In the genomic region with DNA sequence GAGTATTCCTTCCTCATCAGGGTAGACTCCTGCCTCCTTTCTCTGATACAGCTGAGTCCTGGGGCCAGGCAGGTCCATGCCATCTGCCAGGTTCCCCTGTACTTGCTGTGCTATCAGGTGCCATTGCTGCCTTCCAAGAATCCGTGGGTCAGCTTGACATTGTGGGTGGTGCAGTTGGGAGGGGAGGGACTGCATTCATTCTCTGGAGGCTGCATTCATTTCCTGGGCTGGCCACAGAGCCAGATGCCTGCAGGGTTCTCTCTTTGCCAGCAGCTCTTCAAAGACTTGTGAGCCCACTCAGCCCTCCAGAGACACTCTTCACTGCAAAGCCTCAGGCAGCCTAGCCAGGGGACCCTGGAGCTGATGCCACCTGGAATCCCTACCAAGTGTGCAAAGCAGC, we compare ENCODE assay signal across 17 cellular contexts. TPM values are rescaled to one million over a fixed set of nuclear protein-coding genes. Genes with fewer than 3 reads are reported as not detected.
A peak's percentile ranks its signal among the peaks of the same experiment; 100 is the strongest.
DNase-seq lines count a peak whose midpoint lies in the region; ATAC-seq and TF ChIP-seq lines count a peak whose summit lies in the region.
"Had no signal": no experiment of that assay in that cellular context is flagged by ENCODE, and none has a peak within 500 bp of the region (broad histone marks: within the 10 kb centered on the region; RNA-seq: fewer than 3 reads in every experiment).

No MANE protein-coding gene starts in this region.

- intact Hi-C loops in IMR-90 (cut with micrococcal nuclease): no loop called here

- H3K9ac ChIP-seq in IMR-90 (ENCODE audit: low read depth, low read length): peak overlapping the region; percentile 69; the same call in 1 of the 2 replicates
- H3K9ac ChIP-seq: KMS-11 had no signal

- H3K27ac ChIP-seq in IMR-90 (ENCODE audit: insufficient read depth, low read length): peak overlapping the region; percentile 67
- H3K27ac ChIP-seq: dorsolateral prefrontal cortex, KMS-11 had no signal

- peak overlapping the region; percentile 89 for H3K18ac ChIP-seq in IMR-90 (ENCODE audit: low read depth, low read length)

- H3K36me3 ChIP-seq in IMR-90 (ENCODE audit: control insufficient read depth, insufficient read depth, low read length): no peaks in the 10 kb centered on the region
- H3K36me3 ChIP-seq: BE2C had no signal

- no peaks in the 10 kb centered on the region for H4K20me1 ChIP-seq in IMR-90 (ENCODE audit: insufficient read depth, low read length)

- peak overlapping the region; percentile 75; the same call in 1 of the 2 replicates for H4K5ac ChIP-seq in IMR-90 (ENCODE audit: low read depth, low read length)

- peaks cover 33% of the 10 kb centered on the region for H3K4me1 ChIP-seq in IMR-90 (ENCODE audit: control insufficient read depth, insufficient read depth, low read length)
- H3K4me1 ChIP-seq: BE2C had no signal

- dilution Hi-C loops in IMR-90 (cut with HindIII; ENCODE audit: low sequenced_read_pairs, unreplicated experiment): no loop called here

- H3K56ac ChIP-seq in IMR-90 (ENCODE audit: extremely low read depth, insufficient read depth, low read length): peak overlapping the region; percentile 42; the same call in 1 of the 2 replicates

- no TSS peak for BruUV-seq in IMR-90 (replicated peaks; lab: Mats Ljungman, UMichigan)

- H3K4me2 ChIP-seq in IMR-90 (ENCODE audit: low read depth, low read length): peak overlapping the region; percentile 56; the same call in 1 of the 2 replicates
- H3K4me2 ChIP-seq: KMS-11 had no signal

- H4K91ac ChIP-seq in IMR-90 (ENCODE audit: insufficient read depth, low read depth, low read length): peak overlapping the region; percentile 95

- H3K4me3 ChIP-seq in IMR-90 (ENCODE audit: insufficient read depth, low read depth, low read length): no peak overlapping the region
- H3K4me3 ChIP-seq: dorsolateral prefrontal cortex had no signal

- ATAC-seq in IMR-90 (ENCODE audit: low read depth): peak; percentile 4; the same call in 1 of the 2 replicates
- ATAC-seq: activated T-helper 17 cell treated with anti-CD3 and anti-CD28 coated beads, Interleukin-2, amount 50 U/mL, for 72 hours had no signal

- peak overlapping the region; percentile 82 for H3K23ac ChIP-seq in IMR-90 (ENCODE audit: low read depth, low read length)

- no peaks in the 10 kb centered on the region for H3K9me3 ChIP-seq in IMR-90 (ENCODE audit: control insufficient read depth, insufficient read depth, low read length)
- H3K9me3 ChIP-seq: BE2C had no signal

- no peak for TF ChIP-seq CTCF in IMR-90 (conservative IDR thresholded peaks at IDR 0.05; ENCODE audit: low read depth, low read length)

- no CpG with 5 or more reads among the region's 1 CpG for WGBS in IMR-90 (ENCODE audit: extremely low coverage in 2 of 2, insufficient read length in 1 of 2), 2 experiments

- CTCF ChIA-PET in IMR-90 (lab: Yijun Ruan, JAX): interaction anchor here (0.8 kb wide), 1 partner anchor 146 kb away, joined by 3 read pairs; no protein-coding TSS in a partner anchor

- H2AFZ ChIP-seq in IMR-90 (replicated peaks; ENCODE audit: low read length, poor library complexity): peak overlapping the region; percentile 46

- peak overlapping the region; percentile 76 for H2BK5ac ChIP-seq in IMR-90 (ENCODE audit: low read depth, low read length, poor library complexity, severe bottlenecking)

- no peaks in the 10 kb centered on the region for H3K27me3 ChIP-seq in IMR-90 (ENCODE audit: control insufficient read depth, insufficient read depth, low read length)
- H3K27me3 ChIP-seq: BE2C had no signal

- no peak for TF ChIP-seq RAD21 in IMR-90 (IDR thresholded peaks at IDR 0.05; ENCODE audit: low read length)

- H2AK5ac ChIP-seq in IMR-90 (ENCODE audit: low read depth, low read length): peak overlapping the region; percentile 91

- H3K4ac ChIP-seq in IMR-90 (ENCODE audit: low read depth, low read length): peak overlapping the region; percentile 96

- TF ChIP-seq POLR2A in IMR-90 (IDR thresholded peaks at IDR 0.05; ENCODE audit: low read depth, low read length): no peak

- peak; percentile 61 for DNase-seq in DMS 273 treated with DMSO at 0.1 percent for 48 hours (lab: John Stamatoyannopoulos, UW)
- no peak for DNase-seq in IMR-90
- peak; percentile 17 for DNase-seq in T1000 (lab: John Stamatoyannopoulos, UW)
- peak; percentile 83 for DNase-seq in myocyte (ENCODE audit: low read depth)
- DNase-seq in stimulated activated CD4-positive, alpha-beta T cell treated with anti-CD3 and anti-CD28 coated beads, Interleukin-12 subunit alpha, Interleukin-12 subunit beta, amount 100 ng/mL, for 4 hours: no peak
- no peak for DNase-seq in dedifferentiated amniotic fluid mesenchymal stem cell (ENCODE audit: extremely low spot score)
- DNase-seq in activated T-cell treated with anti-CD3 and anti-CD28 coated beads for 4 hours: no peak
- DNase-seq in mesenteric fat pad (ENCODE audit: low spot score): no peak
- DNase-seq: aorta, BE2C, GF-D8, NCI-H2081 had no signal

- in situ Hi-C loops in IMR-90 (cut with MboI; ENCODE audit: low sequenced_read_pairs): no loop called here

- H3K14ac ChIP-seq in IMR-90 (replicated peaks; ENCODE audit: low read depth, low read length): peak overlapping the region; percentile 83

- peak overlapping the region; percentile 97 for H2BK120ac ChIP-seq in IMR-90 (ENCODE audit: low read depth, low read length)

- POLR2A ChIA-PET in IMR-90 (lab: Charles Lee; ENCODE audit: unreplicated experiment): interaction anchor here (0.6 to 3.4 kb wide), 2 partner anchors 10 to 17 kb away, joined by 3 to 18 read pairs; no protein-coding TSS in a partner anchor

- no peaks in the 10 kb centered on the region; a peak in 1 of 4 replicates for H3K79me1 ChIP-seq in IMR-90 (ENCODE audit: low read depth in 1 of 2, low read length in 2 of 2)

- H2BK15ac ChIP-seq in IMR-90 (ENCODE audit: low read depth, low read length): peak overlapping the region; percentile 79; the same call in 2 of the 3 replicates

- peak overlapping the region; percentile 94 for H2BK20ac ChIP-seq in IMR-90 (ENCODE audit: low read depth, low read length)

- H4K8ac ChIP-seq in IMR-90 (ENCODE audit: low read depth in 2 of 2, low read length in 2 of 2): peak overlapping the region; percentile 82 to 97; a peak in 3 of 4 replicates

- H2AK9ac ChIP-seq in IMR-90 (replicated peaks; ENCODE audit: low read depth, low read length, poor library complexity): peak overlapping the region; percentile 44

- H3K9me1 ChIP-seq in IMR-90 (ENCODE audit: insufficient read depth, low read length): peaks cover 17% of the 10 kb centered on the region

TF ChIP-seq in IMR-90, 13 proteins besides CTCF, POLR2A, EP300 and RAD21:
- no peak for TF ChIP-seq MXI1 (IDR thresholded peaks at IDR 0.05; ENCODE audit: borderline replicate concordance, low read depth, low read length)
- no peak for TF ChIP-seq MAFK (IDR thresholded peaks at IDR 0.05; ENCODE audit: low read depth, low read length)
- TF ChIP-seq FOS (IDR thresholded peaks at IDR 0.05; ENCODE audit: low read depth, low read length): no peak
- TF ChIP-seq BHLHE40 (IDR thresholded peaks at IDR 0.05; ENCODE audit: low read depth, low read length): no peak
- no peak for TF ChIP-seq MAZ (IDR thresholded peaks at IDR 0.05; ENCODE audit: borderline replicate concordance, low read depth, low read length)
- no peak for TF ChIP-seq ELK1 (IDR thresholded peaks at IDR 0.05; ENCODE audit: borderline replicate concordance, low read depth, low read length)
- no peak for TF ChIP-seq CEBPB (IDR thresholded peaks at IDR 0.05; ENCODE audit: low read depth, low read length)
- TF ChIP-seq, protein P1, sequence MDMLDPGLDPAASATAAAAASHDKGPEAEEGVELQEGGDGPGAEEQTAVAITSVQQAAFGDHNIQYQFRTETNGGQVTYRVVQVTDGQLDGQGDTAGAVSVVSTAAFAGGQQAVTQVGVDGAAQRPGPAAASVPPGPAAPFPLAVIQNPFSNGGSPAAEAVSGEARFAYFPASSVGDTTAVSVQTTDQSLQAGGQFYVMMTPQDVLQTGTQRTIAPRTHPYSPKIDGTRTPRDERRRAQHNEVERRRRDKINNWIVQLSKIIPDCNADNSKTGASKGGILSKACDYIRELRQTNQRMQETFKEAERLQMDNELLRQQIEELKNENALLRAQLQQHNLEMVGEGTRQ (IDR thresholded peaks at IDR 0.05; ENCODE audit: low read depth, low read length): no peak

RNA-seq across cellular contexts. Expression of gene ANKFN1, which starts 20.7 kb away (rescaled TPM):
- total RNA-seq in IMR-90 (2012; rRNA removed) (under 0.01 TPM in 1 of 2 replicates, not detected in the other), myocyte (0.10 TPM in 1 of 2 replicates, not detected in the other), mesenteric fat pad (1.3 TPM)
- polyA plus RNA-seq in IMR-90 (2012; rRNA removed): not detected in 2 replicates
- 0.01 and 0.04 TPM in 2 replicates for polyA plus RNA-seq in IMR-90 (2012; cell fraction: cytosol; rRNA removed)
- polyA plus RNA-seq in IMR-90 (2012; cell fraction: nucleus; rRNA removed; ENCODE audit: low replicate concordance): 0.05 TPM in 1 of 2 replicates, not detected in the other
- polyA plus RNA-seq in myocyte (2012): 0.08 TPM
- total RNA-seq: renal cortical epithelial cell; T-helper 1 cell treated with Interleukin-12 subunit alpha and Interleukin-12 subunit beta and Interleukin-4 antibody, amounts not matched to agents 30 ng/mL and 1 ng/mL, for 36 hours had no signal

Comparison
In these comparisons a context has a peak if more than half of its experiments do, and no peak if none do; other contexts are left out.
1. DNase-seq: peak in DMS 273 treated with DMSO at 0.1 percent for 48 hours (single experiment), T1000 (single experiment) and myocyte (single experiment); none in IMR-90 (single experiment), stimulated activated CD4-positive, alpha-beta T cell treated with anti-CD3 and anti-CD28 coated beads, Interleukin-12 subunit alpha, Interleukin-12 subunit beta, amount 100 ng/mL, for 4 hours (single experiment), dedifferentiated amniotic fluid mesenchymal stem cell (single experiment), activated T-cell treated with anti-CD3 and anti-CD28 coated beads for 4 hours (single experiment) and mesenteric fat pad (single experiment).